ENCODE assay signal across 21 cellular contexts in the genomic region with DNA sequence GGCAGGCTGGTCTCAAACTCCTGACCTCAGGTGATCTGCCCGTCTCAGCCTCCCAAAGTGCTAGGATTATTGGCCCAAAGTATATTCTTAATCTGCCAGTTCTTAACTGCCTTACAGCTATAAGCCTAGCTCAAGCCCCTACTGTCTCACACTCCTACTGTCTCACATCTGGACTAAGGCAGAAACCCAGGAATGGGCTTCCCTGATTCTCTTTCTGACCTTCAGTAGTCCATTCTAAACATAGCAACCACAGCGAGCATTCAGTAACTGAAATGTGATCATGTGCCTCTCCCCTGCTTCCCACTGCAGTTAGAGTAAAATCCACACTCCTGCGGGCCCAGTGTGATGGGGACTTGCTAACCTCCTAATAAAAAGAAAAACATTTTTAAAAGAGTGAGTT.
"Had no signal": no experiment of that assay in that cellular context is flagged by ENCODE, and none has a peak within 500 bp of the region (broad histone marks: within the 10 kb centered on the region; RNA-seq: fewer than 3 reads in every experiment).

No MANE protein-coding gene starts in this region.

- H3K4me1 ChIP-seq: esophagus muscularis mucosa, left lung, lower lobe of right lung, pancreas, sigmoid colon, stomach, thyroid gland, vagina had no signal

- DNase-seq: dermis blood vessel endothelial cell; effector memory CD4-positive, alpha-beta T cell; kidney; left lung; lower lobe of right lung; naive thymus-derived CD8-positive, alpha-beta T cell; nephron progenitor cell; nucleus accumbens; pancreas; sigmoid colon; stimulated activated CD4-positive, alpha-beta T cell treated with anti-CD3 and anti-CD28 coated beads, Interleukin-2, amount 100 ng/mL, for 24 hours; stimulated activated CD4-positive, alpha-beta T cell treated with anti-CD3 and anti-CD28 coated beads, Interleukin-4, amount 100 ng/mL, for 24 hours; stimulated activated naive CD4-positive, alpha-beta T cell treated with Interleukin-2 at 50 U/mL for 16 hours; stomach; thyroid gland; trophoblast cell had no signal

- H3K27me3 ChIP-seq: esophagus muscularis mucosa, hepatocyte, left lung, pancreas, sigmoid colon, stomach, thyroid gland, vagina had no signal

- H3K4me3 ChIP-seq: coronary artery, esophagus muscularis mucosa, hepatocyte, left lung, lower lobe of right lung, pancreas, sigmoid colon, stomach, thyroid gland, vagina had no signal

- H3K27ac ChIP-seq: coronary artery, esophagus muscularis mucosa, hepatocyte, left lung, lower lobe of right lung, pancreas, sigmoid colon, stomach, thyroid gland, vagina had no signal

- H3K36me3 ChIP-seq: pancreas had no signal

- ATAC-seq: left lung; lower lobe of right lung; naive thymus-derived CD8-positive, alpha-beta T cell; pancreas; stimulated activated effector memory CD8-positive, alpha-beta T cell treated with anti-CD3 and anti-CD28 coated beads, Interleukin-12 subunit alpha, Interleukin-12 subunit beta, amount 100 ng/mL, for 72 hours had no signal

- H3K9me3 ChIP-seq: esophagus muscularis mucosa, left lung, lower lobe of right lung, pancreas, sigmoid colon, stomach, thyroid gland, vagina had no signal
